Comparison of ENCODE assay signal across 11 cellular contexts in the genomic region with DNA sequence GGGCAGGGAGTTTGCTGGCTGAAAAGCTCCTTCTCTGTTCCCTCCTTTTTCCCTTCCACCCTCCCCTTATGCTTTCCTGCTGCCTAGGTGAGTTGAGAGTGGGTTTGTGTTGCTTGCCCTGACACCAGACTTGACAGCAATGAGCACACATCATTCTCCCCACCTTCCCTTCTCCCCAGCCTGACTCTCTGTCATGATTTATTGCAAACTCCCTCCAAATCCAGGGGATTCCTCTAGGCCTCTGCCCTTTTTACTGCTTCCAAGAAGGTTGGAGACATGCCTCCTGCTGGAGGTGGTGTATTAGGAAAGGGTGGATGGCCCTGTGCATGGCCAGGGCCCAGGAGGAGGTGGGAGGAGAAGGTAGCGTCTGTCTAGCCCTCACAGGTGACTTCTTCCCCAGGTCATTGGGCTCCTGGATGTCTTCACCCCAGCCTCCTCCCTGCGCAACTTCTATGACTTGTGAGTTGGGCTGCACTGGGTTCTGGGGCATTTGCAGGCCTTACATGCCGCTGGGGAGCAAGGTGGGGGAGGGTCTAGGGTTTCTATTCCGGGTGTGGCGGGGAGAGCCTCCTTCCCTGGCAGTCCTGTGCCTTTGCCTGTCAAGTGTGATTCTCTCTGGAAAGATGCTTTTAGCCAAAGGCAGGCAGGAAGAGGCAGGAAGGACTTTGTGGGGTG. TPM values are rescaled to one million over a fixed set of nuclear protein-coding genes. Genes with fewer than 3 reads are reported as not detected.
DNase-seq lines count a peak whose midpoint lies in the region; ATAC-seq and TF ChIP-seq lines count a peak whose summit lies in the region.
"Had no signal": no experiment of that assay in that cellular context is flagged by ENCODE, and none has a peak within 500 bp of the region (broad histone marks: within the 10 kb centered on the region; RNA-seq: fewer than 3 reads in every experiment).

No MANE protein-coding gene starts in this region.

- no peak for TF ChIP-seq CTCF in esophagus squamous epithelium (IDR thresholded peaks at IDR 0.05)

- peaks cover 0 to 54% (median 0%) of the 10 kb centered on the region in 3 donors for H3K36me3 ChIP-seq in esophagus squamous epithelium
- no peaks in the 10 kb centered on the region for H3K36me3 ChIP-seq in MG63

- TF ChIP-seq POLR2A in esophagus squamous epithelium (IDR thresholded peaks at IDR 0.05), result no peak

- no peak; the same call in 2 of the 3 replicates for ATAC-seq in SK-N-SH treated with all-trans-retinoic acid at 6 μM for 48 hours

- peaks cover 0 to 15% (median 0%) of the 10 kb centered on the region in 4 donors for H3K27me3 ChIP-seq in esophagus squamous epithelium
- H3K27me3 ChIP-seq in MG63, result no peaks in the 10 kb centered on the region
- H3K27me3 ChIP-seq: pancreas had no signal

- peaks cover 18 to 69% (median 21%) of the 10 kb centered on the region in 3 donors for H3K4me1 ChIP-seq in esophagus squamous epithelium

- DNase-seq in NCI-H2171 treated with DMSO at 0.1 percent for 48 hours (lab: John Stamatoyannopoulos, UW) (peak; percentile 34), NCI-H2171 (lab: John Stamatoyannopoulos, UW) (no peak), esophagus squamous epithelium (lab: John Stamatoyannopoulos, UW) (no peak), kidney glomerular epithelial cell (lab: John Stamatoyannopoulos, UW) (no peak), MG63 (no peak)
- DNase-seq in stimulated activated CD4-positive, alpha-beta T cell treated with anti-CD3 and anti-CD28 coated beads, Interleukin-2, amount 100 ng/mL, for 24 hours, result no peak
- DNase-seq: heart left ventricle had no signal

- H3K9me3 ChIP-seq in esophagus squamous epithelium (no peaks in the 10 kb centered on the region), MG63 (no peaks in the 10 kb centered on the region)
- H3K9me3 ChIP-seq: A549, heart left ventricle, pancreas had no signal

- H3K27ac ChIP-seq in esophagus squamous epithelium (peak overlapping the region; percentile 81 to 98 (median 92)), skin epidermis (peak overlapping the region in 18 of 21 experiments; percentile 47 to 97 (median 91))

- peak overlapping the region in 2 of 4 donors; percentile 76 to 79 for H3K4me3 ChIP-seq in esophagus squamous epithelium
- peak overlapping the region in 4 of 7 experiments; percentile 43 to 63 (median 54) for H3K4me3 ChIP-seq in skin epidermis
- no peak overlapping the region for H3K4me3 ChIP-seq in MG63
- H3K4me3 ChIP-seq: A549 had no signal

- 100% methylated on average over 2 of the region's 5 CpGs; no CpG with 5 or more reads in 1 of the 2 donors for WGBS in esophagus squamous epithelium, 2 donors

- intact Hi-C loops in esophagus squamous epithelium (cut with DNase I), result no loop called here

TF ChIP-seq in SK-N-SH treated with all-trans-retinoic acid at 6 μM for 48 hours, 23 proteins besides CTCF, POLR2A, EP300 and RAD21:
- TF ChIP-seq RARB (CRISPR knock-in tag; IDR thresholded peaks at IDR 0.05) (no peak), ZNF70 (CRISPR knock-in tag; IDR thresholded peaks at IDR 0.05) (peak; percentile 78; the same call in 1 of the 2 replicates), TCF4 (CRISPR knock-in tag; IDR thresholded peaks at IDR 0.05; ENCODE audit: borderline replicate concordance) (no peak), TOX (CRISPR knock-in tag; IDR thresholded peaks at IDR 0.05; ENCODE audit: borderline replicate concordance) (no peak)

RNA-seq across cellular contexts. Expression of a gene that starts 2.0 kb away (rescaled TPM):
- total RNA-seq in esophagus squamous epithelium, result 100 to 1,000 TPM in 2 of 4 donors, 10 to 100 TPM in 2; 62.2 to 136 (median 104) TPM
- total RNA-seq in MG63 (2014; rRNA removed; shearing (Covaris generic); ENCODE audit: low replicate concordance), result 0.37 and 0.99 TPM in 2 replicates

Comparison
In these comparisons a context has a peak if more than half of its experiments do, and no peak if none do; other contexts are left out.
1. RNA of a gene that starts 2.0 kb away (total RNA-seq): 62.2 to 136 TPM in esophagus squamous epithelium; 0.37 to 0.99 TPM in MG63; every median in the first group is over 10 times any median in the second.